Comparison of ENCODE assay signal across 1 cellular context in genomic region chr14:102188187-102188586, GRCh38.
TF ChIP-seq lines count a peak whose summit lies in the region.

No MANE protein-coding gene starts in this region.

TF ChIP-seq in HepG2, 621 proteins besides CTCF, POLR2A, EP300 and RAD21 (continued from another document):
- TF ChIP-seq BATF2 (CRISPR knock-in tag; IDR thresholded peaks at IDR 0.05) (no peak), ZNF260 (CRISPR knock-in tag; IDR thresholded peaks at IDR 0.05; ENCODE audit: borderline replicate concordance, low read depth) (no peak), HNF4A (CRISPR knock-in tag; IDR thresholded peaks at IDR 0.05) (no peak), SNRNP70 (IDR thresholded peaks at IDR 0.05; ENCODE audit: low read depth, low read length) (no peak), ZMYM3 (CRISPR knock-in tag; IDR thresholded peaks at IDR 0.05) (no peak), SMYD3 (CRISPR knock-in tag; IDR thresholded peaks at IDR 0.05) (no peak), MAFK (conservative IDR thresholded peaks at IDR 0.05 in 1 of 2, IDR thresholded peaks at IDR 0.05 in 1 of 2; ENCODE audit: low read length in 2 of 2) (peak; percentile 71 to 79), ZBTB44 (CRISPR knock-in tag; IDR thresholded peaks at IDR 0.05) (no peak), MAFF (IDR thresholded peaks at IDR 0.05; ENCODE audit: low read depth, low read length) (peak; percentile 76), CBX5 (CRISPR knock-in tag; IDR thresholded peaks at IDR 0.05; ENCODE audit: borderline replicate concordance) (no peak), ARNT (IDR thresholded peaks at IDR 0.05) (no peak), HOXA3 (CRISPR knock-in tag; IDR thresholded peaks at IDR 0.05) (no peak), ZNF432 (CRISPR knock-in tag; IDR thresholded peaks at IDR 0.05; ENCODE audit: borderline replicate concordance) (no peak)
- TF ChIP-seq, protein P1, sequence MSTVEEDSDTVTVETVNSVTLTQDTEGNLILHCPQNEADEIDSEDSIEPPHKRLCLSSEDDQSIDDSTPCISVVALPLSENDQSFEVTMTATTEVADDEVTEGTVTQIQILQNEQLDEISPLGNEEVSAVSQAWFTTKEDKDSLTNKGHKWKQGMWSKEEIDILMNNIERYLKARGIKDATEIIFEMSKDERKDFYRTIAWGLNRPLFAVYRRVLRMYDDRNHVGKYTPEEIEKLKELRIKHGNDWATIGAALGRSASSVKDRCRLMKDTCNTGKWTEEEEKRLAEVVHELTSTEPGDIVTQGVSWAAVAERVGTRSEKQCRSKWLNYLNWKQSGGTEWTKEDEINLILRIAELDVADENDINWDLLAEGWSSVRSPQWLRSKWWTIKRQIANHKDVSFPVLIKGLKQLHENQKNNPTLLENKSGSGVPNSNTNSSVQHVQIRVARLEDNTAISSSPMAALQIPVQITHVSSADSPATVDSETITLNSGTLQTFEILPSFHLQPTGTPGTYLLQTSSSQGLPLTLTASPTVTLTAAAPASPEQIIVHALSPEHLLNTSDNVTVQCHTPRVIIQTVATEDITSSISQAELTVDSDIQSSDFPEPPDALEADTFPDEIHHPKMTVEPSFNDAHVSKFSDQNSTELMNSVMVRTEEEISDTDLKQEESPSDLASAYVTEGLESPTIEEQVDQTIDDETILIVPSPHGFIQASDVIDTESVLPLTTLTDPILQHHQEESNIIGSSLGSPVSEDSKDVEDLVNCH (CRISPR knock-in tag; IDR thresholded peaks at IDR 0.05), result no peak
